10 cellular contexts compared by ENCODE assay signal in genomic region chr19:4606921-4607678, GRCh38. TPM values are rescaled to one million over a fixed set of nuclear protein-coding genes. Genes with fewer than 3 reads are reported as not detected.
A peak's percentile ranks its signal among the peaks of the same experiment; 100 is the strongest.
DNase-seq lines count a peak whose midpoint lies in the region; ATAC-seq and TF ChIP-seq lines count a peak whose summit lies in the region.
"Had no signal": no experiment of that assay in that cellular context is flagged by ENCODE, and none has a peak within 500 bp of the region (broad histone marks: within the 10 kb centered on the region; RNA-seq: fewer than 3 reads in every experiment).

No MANE protein-coding gene starts in this region.

- no peaks in the 10 kb centered on the region for H3K36me3 ChIP-seq in endodermal cell (ENCODE audit: control insufficient read depth, insufficient read depth, low read length)
- no peaks in the 10 kb centered on the region for H3K36me3 ChIP-seq in neuron (ENCODE audit: insufficient read depth, low read length)

- H3K9me3 ChIP-seq in endodermal cell (ENCODE audit: control insufficient read depth, low read length), result no peaks in the 10 kb centered on the region
- H3K9me3 ChIP-seq in neuron (ENCODE audit: low read length), result no peaks in the 10 kb centered on the region

- H3K27ac Mint-ChIP-seq in endodermal cell (no peak overlapping the region), mesothelial cell of epicardium (no peak overlapping the region)

- H3K36me3 Mint-ChIP-seq in endodermal cell (ENCODE audit: low read depth), result no peaks in the 10 kb centered on the region
- H3K36me3 Mint-ChIP-seq in mesothelial cell of epicardium, result no peaks in the 10 kb centered on the region

- 39 to 58% methylated on average over 10 to 35 of the region's 35 CpGs for WGBS in endodermal cell (ENCODE audit: insufficient coverage in 1 of 2, insufficient read length in 1 of 2), 2 experiments

- H3K9me3 Mint-ChIP-seq in endodermal cell (no peaks in the 10 kb centered on the region), mesothelial cell of epicardium (no peaks in the 10 kb centered on the region)

- TF ChIP-seq CTCF in endodermal cell (conservative IDR thresholded peaks at IDR 0.05), result no peak
- no peak for TF ChIP-seq CTCF in mesothelial cell of epicardium (IDR thresholded peaks at IDR 0.05; ENCODE audit: unreplicated experiment)

- H3K27me3 ChIP-seq in endodermal cell (ENCODE audit: control insufficient read depth, insufficient read depth, low read length, poor library complexity, severe bottlenecking) (peaks cover 9% of the 10 kb centered on the region), neuron (ENCODE audit: insufficient read depth, low read length) (no peaks in the 10 kb centered on the region)

- H3K4me1 ChIP-seq in endodermal cell (ENCODE audit: control insufficient read depth, insufficient read depth, low read length) (no peaks in the 10 kb centered on the region), neuron (ENCODE audit: insufficient read depth, low read length) (peaks cover 5% of the 10 kb centered on the region)

- H3K27me3 Mint-ChIP-seq in endodermal cell (ENCODE audit: insufficient read depth) (peaks cover 18% of the 10 kb centered on the region), mesothelial cell of epicardium (ENCODE audit: low read depth) (peaks cover 10% of the 10 kb centered on the region)

- no peak overlapping the region for H3K9ac ChIP-seq in endodermal cell (ENCODE audit: extremely low read depth, low read length, poor library complexity, severe bottlenecking)

- ATAC-seq in GM21717 (IDR thresholded peaks at IDR 0.05; ENCODE audit: unreplicated experiment), result no peak

- H3K4me1 Mint-ChIP-seq in endodermal cell (peaks cover 5% of the 10 kb centered on the region), mesothelial cell of epicardium (peaks cover 3% of the 10 kb centered on the region)

- DNase-seq in ELF-1 (ENCODE audit: low read depth, low spot score) (peak; percentile 92), NCI-H2171 treated with DMSO at 0.1 percent for 48 hours (lab: John Stamatoyannopoulos, UW) (peak; percentile 87), endodermal cell (peak; percentile 81), 8988T (no peak), mesothelial cell of epicardium (ENCODE audit: low spot score in 2 of 2, unreplicated experiment in 2 of 2) (no peak)
- no peak for DNase-seq in activated CD4-positive, alpha-beta T cell treated with anti-CD3 and anti-CD28 coated beads, Interleukin-2, amount 50 U/mL, for 1 hour
- DNase-seq: activated CD8-positive, alpha-beta memory T cell treated with anti-CD3 and anti-CD28 coated beads, Interleukin-2, amount 50 U/mL, for 48 hours had no signal

- H3K27ac ChIP-seq in endodermal cell (ENCODE audit: low read depth, low read length), result no peak overlapping the region

- H3K4me3 Mint-ChIP-seq in endodermal cell, result peak overlapping the region; percentile 24
- no peak overlapping the region for H3K4me3 Mint-ChIP-seq in mesothelial cell of epicardium

- H2AFZ ChIP-seq in neuron (ENCODE audit: low read depth, low read length), result peak overlapping the region; percentile 6

- H3K4me3 ChIP-seq in endodermal cell (ENCODE audit: low read length), result no peak overlapping the region
- peak overlapping the region; percentile 28 for H3K4me3 ChIP-seq in neuron (ENCODE audit: low read length)

RNA-seq across cellular contexts. Expression of gene TNFAIP8L1, which starts 32.2 kb away (rescaled TPM):
- total RNA-seq in endodermal cell (10 to 100 TPM; 18.1 to 25.5 TPM), mesothelial cell of epicardium (7.4 to 8.2 TPM (median 7.7 TPM) in 3 replicates)
- 12.1 TPM for polyA plus RNA-seq in endodermal cell (2013, experiment 1 of 2)
- 12.3 TPM for polyA plus RNA-seq in endodermal cell (2013, experiment 2 of 2)

RNA-seq across cellular contexts. Expression of gene SEMA6B, which starts 47.6 kb away (rescaled TPM):
- total RNA-seq in endodermal cell, result 10 to 100 TPM; 28.9 to 67.8 TPM
- 26.9 TPM for polyA plus RNA-seq in endodermal cell (2013, experiment 1 of 2)
- polyA plus RNA-seq in endodermal cell (2013, experiment 2 of 2), result 24.3 TPM
- 6.5 to 6.9 TPM (median 6.8 TPM) in 3 replicates for total RNA-seq in mesothelial cell of epicardium
- total RNA-seq: epithelial cell of proximal tubule had no signal

Comparison
In these comparisons a context has a peak if more than half of its experiments do, and no peak if none do; other contexts are left out.
1. DNase-seq: peak in ELF-1 (single experiment), NCI-H2171 treated with DMSO at 0.1 percent for 48 hours (single experiment) and endodermal cell (single experiment); none in 8988T (single experiment), mesothelial cell of epicardium (0 of 2) and activated CD4-positive, alpha-beta T cell treated with anti-CD3 and anti-CD28 coated beads, Interleukin-2, amount 50 U/mL, for 1 hour (single experiment).